In genomic region chr5:135229679-135230132, GRCh38 we compare ENCODE assay signal across 17 cellular contexts.
"Had no signal": no experiment of that assay in that cellular context is flagged by ENCODE, and none has a peak within 500 bp of the region (broad histone marks: within the 10 kb centered on the region; RNA-seq: fewer than 3 reads in every experiment).

No MANE protein-coding gene starts in this region.

- H3K9me3 Mint-ChIP-seq: activated B cell treated with CpG ODN at 0.5 μM for 24 hours; activated CD4-positive, alpha-beta T cell treated with anti-CD3 and anti-CD28 coated beads, Interleukin-2, amount 10 ng/mL, durations not matched to agents 24 days and 14 days; activated naive CD4-positive, alpha-beta T cell treated with anti-CD3 and anti-CD28 coated beads, Interleukin-2, amount 50 U/mL, for 24 hours; activated T-helper 2 cell treated with anti-CD3 and anti-CD28 coated beads, Interferon-gamma antibody, Interleukin-2, Interleukin-4, amounts not matched to agents 10 μg/mL and 5 μg/mL and 100 μg/mL, durations not matched to agents 14 hours and 24 hours and 36 hours; central memory CD8-positive, alpha-beta T cell; natural killer cell treated with Interleukin-12 subunit alpha and Interleukin-12 subunit beta and Interleukin-15 and Interleukin-18, amount 100 ng/mL, for 72 hours had no signal

- H3K27me3 Mint-ChIP-seq: activated naive CD4-positive, alpha-beta T cell treated with anti-CD3 and anti-CD28 coated beads, Interleukin-2, amount 50 U/mL, for 24 hours had no signal

- H3K27me3 ChIP-seq: stomach had no signal

- H3K36me3 ChIP-seq: stomach had no signal

- H3K4me1 Mint-ChIP-seq: activated B cell treated with CpG ODN at 0.5 μM for 24 hours; activated CD4-positive, alpha-beta T cell treated with anti-CD3 and anti-CD28 coated beads, Interleukin-2, amount 10 ng/mL, durations not matched to agents 24 days and 14 days; activated naive CD4-positive, alpha-beta T cell treated with anti-CD3 and anti-CD28 coated beads, Interleukin-2, amount 50 U/mL, for 24 hours; central memory CD8-positive, alpha-beta T cell had no signal

- H3K4me3 ChIP-seq: stomach had no signal

- DNase-seq: activated B cell treated with CpG ODN at 0.5 μM for 24 hours; activated CD4-positive, alpha-beta T cell treated with anti-CD3 and anti-CD28 coated beads, Interleukin-2, amount 10 ng/mL, durations not matched to agents 24 days and 14 days; amniotic stem cell; cortex of kidney; erythroblast; foreskin fibroblast; glutamatergic neuron; mammary epithelial cell; stimulated activated CD4-positive, alpha-beta T cell treated with anti-CD3 and anti-CD28 coated beads, Interleukin-4, amount 100 ng/mL, for 4 hours; stomach; T-helper 2 cell had no signal

- H3K36me3 Mint-ChIP-seq: activated naive CD4-positive, alpha-beta T cell treated with anti-CD3 and anti-CD28 coated beads, Interleukin-2, amount 50 U/mL, for 24 hours; brain; natural killer cell treated with Interleukin-12 subunit alpha and Interleukin-12 subunit beta and Interleukin-15 and Interleukin-18, amount 100 ng/mL, for 72 hours had no signal

- H3K27ac Mint-ChIP-seq: activated B cell treated with CpG ODN at 0.5 μM for 24 hours; activated CD4-positive, alpha-beta T cell treated with anti-CD3 and anti-CD28 coated beads, Interleukin-2, amount 10 ng/mL, durations not matched to agents 24 days and 14 days; activated naive CD4-positive, alpha-beta T cell treated with anti-CD3 and anti-CD28 coated beads, Interleukin-2, amount 50 U/mL, for 24 hours; activated T-helper 2 cell treated with anti-CD3 and anti-CD28 coated beads, Interferon-gamma antibody, Interleukin-2, Interleukin-4, amounts not matched to agents 10 μg/mL and 5 μg/mL and 100 μg/mL, durations not matched to agents 14 hours and 24 hours and 36 hours; natural killer cell treated with Interleukin-12 subunit alpha and Interleukin-12 subunit beta and Interleukin-15 and Interleukin-18, amount 100 ng/mL, for 72 hours had no signal

- FAIRE-seq: TTC549 had no signal

- H3K9me3 ChIP-seq: stomach had no signal

- H3K4me3 Mint-ChIP-seq: activated B cell treated with CpG ODN at 0.5 μM for 24 hours; activated CD4-positive, alpha-beta T cell treated with anti-CD3 and anti-CD28 coated beads, Interleukin-2, amount 10 ng/mL, durations not matched to agents 24 days and 14 days; activated naive CD4-positive, alpha-beta T cell treated with anti-CD3 and anti-CD28 coated beads, Interleukin-2, amount 50 U/mL, for 24 hours; brain; central memory CD8-positive, alpha-beta T cell; natural killer cell treated with Interleukin-12 subunit alpha and Interleukin-12 subunit beta and Interleukin-15 and Interleukin-18, amount 100 ng/mL, for 72 hours had no signal
